In the genomic region with DNA sequence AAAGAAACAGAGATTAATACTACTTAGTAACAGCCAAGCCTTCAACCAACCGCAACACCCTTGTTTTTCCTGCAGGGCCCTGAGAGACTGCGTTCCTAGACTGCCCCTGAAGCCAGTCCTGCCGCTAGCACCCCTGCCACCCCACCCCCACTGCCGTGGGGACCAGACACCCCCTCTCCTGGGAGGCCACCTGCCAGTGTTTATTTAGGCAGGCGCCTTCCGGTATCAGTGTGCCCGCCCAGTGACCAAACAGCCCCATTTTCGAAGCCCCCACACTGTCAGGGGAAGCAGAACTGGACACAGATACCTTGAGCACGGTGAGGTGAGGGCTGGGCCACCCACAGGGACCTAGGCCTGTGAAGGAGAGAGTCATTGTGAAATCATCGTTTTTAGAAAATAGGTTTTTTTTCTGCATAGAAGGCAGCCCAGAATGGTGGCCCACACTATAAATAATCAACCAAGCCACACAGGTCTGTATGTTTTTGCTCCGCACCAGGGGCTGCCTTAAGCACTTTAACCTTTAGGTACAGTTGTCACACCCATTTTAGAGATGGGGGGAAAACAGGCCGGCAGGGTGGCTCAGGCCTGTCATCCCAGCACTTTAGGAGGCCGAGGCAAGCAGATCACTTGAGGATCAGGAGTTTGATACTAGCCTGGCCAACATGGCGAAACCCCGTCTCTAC, we compare ENCODE assay signal across 8 cellular contexts. TPM values are rescaled to one million over a fixed set of nuclear protein-coding genes. Genes with fewer than 3 reads are reported as not detected.
DNase-seq lines count a peak whose midpoint lies in the region; ATAC-seq, FAIRE-seq and TF ChIP-seq lines count a peak whose summit lies in the region.

No MANE protein-coding gene starts in this region.

- peak; percentile 37 for FAIRE-seq in HepG2 (lab: Jason Lieb, UNC)

- H3K4me1 Mint-ChIP-seq in T-helper 2 cell treated with Interferon-gamma antibody and Interleukin-4, amounts not matched to agents 5 μg/mL and 100 μg/mL, for 36 hours (ENCODE audit: low read depth) = peaks cover 5% of the 10 kb centered on the region

- in situ Hi-C loops in HepG2 (cut with HindIII; ENCODE audit: extremely low pct_ligation_motif_present, low pct_unique_long_range_greater_than_20kb) = no loop called here

- peaks cover 4% of the 10 kb centered on the region for H3K36me3 Mint-ChIP-seq in T-helper 2 cell treated with Interferon-gamma antibody and Interleukin-4, amounts not matched to agents 5 μg/mL and 100 μg/mL, for 36 hours (ENCODE audit: low read depth)

- H3K9me3 ChIP-seq in HepG2 (ENCODE audit: low read length) = no peaks in the 10 kb centered on the region
- no peaks in the 10 kb centered on the region for H3K9me3 ChIP-seq in right lobe of liver

- peak overlapping the region in 2 of 3 experiments; percentile 12 to 33; a peak in 1 of 6 replicates for H3K4me3 ChIP-seq in HepG2 (replicated peaks in 1 of 3; ENCODE audit: insufficient read depth in 1 of 3, low read depth in 2 of 3, low read length in 3 of 3)
- H3K4me3 ChIP-seq in right lobe of liver = no peak overlapping the region

- H3K4me2 ChIP-seq in HepG2 (ENCODE audit: low read depth, low read length) = peak overlapping the region; percentile 48

- H3K4me3 Mint-ChIP-seq in T-helper 2 cell treated with Interferon-gamma antibody and Interleukin-4, amounts not matched to agents 5 μg/mL and 100 μg/mL, for 36 hours = no peak overlapping the region

- WGBS in HepG2 (ENCODE audit: low lambda C conversion rate) = 14% methylated on average over 9 of the region's 15 CpGs
- WGBS in right lobe of liver (ENCODE audit: insufficient coverage, low coverage, low lambda C conversion rate, missing lambda C conversion rate) = 46% methylated on average over 14 of the region's 15 CpGs

- intact Hi-C loops in HepG2 (cut with micrococcal nuclease; ENCODE audit: unreplicated experiment) (no loop called here), right lobe of liver (cut with DNase I) (no loop called here)

- H3K27me3 ChIP-seq in HepG2 (ENCODE audit: control insufficient read depth in 1 of 2, insufficient read depth in 2 of 2, low read length in 2 of 2) (no peaks in the 10 kb centered on the region), right lobe of liver (no peaks in the 10 kb centered on the region)

- DNase-seq in HepG2 (ENCODE audit: low spot score) (peak; percentile 80), right lobe of liver (no peak), RPMI8226 (peak; percentile 21), globus pallidus (ENCODE audit: low spot score) (no peak), GOT3 (lab: John Stamatoyannopoulos, UW) (no peak), HK-2 (ENCODE audit: unreplicated experiment) (no peak)
- DNase-seq in T-helper 2 cell treated with Interferon-gamma antibody and Interleukin-4, amounts not matched to agents 5 μg/mL and 100 μg/mL, for 36 hours (ENCODE audit: low spot score) = no peak

- H3K9me3 Mint-ChIP-seq in T-helper 2 cell treated with Interferon-gamma antibody and Interleukin-4, amounts not matched to agents 5 μg/mL and 100 μg/mL, for 36 hours = no peaks in the 10 kb centered on the region

- BruUV-seq in HepG2 (replicated peaks; lab: Mats Ljungman, UMichigan) = no TSS peak

- H3K9ac ChIP-seq in HepG2 (ENCODE audit: insufficient read depth, low read depth, low read length) = peak overlapping the region; percentile 9; the same call in 1 of the 2 replicates

- no peak; the same call in 1 of the 2 replicates for TF ChIP-seq RAD21 in HepG2 (CRISPR knock-in tag; IDR thresholded peaks at IDR 0.05)

- H3K27ac Mint-ChIP-seq in T-helper 2 cell treated with Interferon-gamma antibody and Interleukin-4, amounts not matched to agents 5 μg/mL and 100 μg/mL, for 36 hours = no peak overlapping the region

- ATAC-seq in HepG2 (peak; percentile 65), right lobe of liver (no peak), HG02973 (IDR thresholded peaks at IDR 0.05; ENCODE audit: unreplicated experiment) (peak; percentile 40)

- no peaks in the 10 kb centered on the region for H3K36me3 ChIP-seq in HepG2 (replicated peaks in 1 of 2; ENCODE audit: control insufficient read depth in 1 of 2, insufficient read depth in 2 of 2, low read length in 2 of 2)
- no peaks in the 10 kb centered on the region for H3K36me3 ChIP-seq in right lobe of liver

- TF ChIP-seq POLR2A in HepG2 (IDR thresholded peaks at IDR 0.05; ENCODE audit: insufficient read depth in 1 of 2, low read depth in 2 of 2, low read length in 2 of 2) (no peak), right lobe of liver (IDR thresholded peaks at IDR 0.05) (no peak)

- POLR2A ChIA-PET in HepG2 (lab: Yijun Ruan, JAX) = interaction anchor here (0.6 to 0.7 kb wide), 2 partner anchors 7 to 417 kb away, joined by 3 read pairs; no protein-coding TSS in a partner anchor

- H4K20me1 ChIP-seq in HepG2 (ENCODE audit: insufficient read depth, low read length) = no peaks in the 10 kb centered on the region

- H3K4me1 ChIP-seq in HepG2 (ENCODE audit: insufficient read depth, low read length) = peaks cover 75% of the 10 kb centered on the region
- H3K4me1 ChIP-seq in right lobe of liver = no peaks in the 10 kb centered on the region

- CTCF ChIA-PET in HepG2 (lab: Yijun Ruan, JAX; ENCODE audit: low intra/inter-chr PET ratio, low total read pairs) = no interaction called here

- peak; percentile 69 to 79; a peak in 2 of 4 replicates for TF ChIP-seq EP300 in HepG2 (IDR thresholded peaks at IDR 0.05; ENCODE audit: low read depth in 2 of 2, low read length in 2 of 2)
- peak; percentile 86 for TF ChIP-seq EP300 in HepG2 (CRISPR knock-in tag; IDR thresholded peaks at IDR 0.05; ENCODE audit: borderline replicate concordance)

- no peak overlapping the region for H2AFZ ChIP-seq in HepG2 (ENCODE audit: low read length)

- peaks cover 3% of the 10 kb centered on the region for H3K79me2 ChIP-seq in HepG2 (ENCODE audit: insufficient read depth, low read length)

- TF ChIP-seq CTCF in HepG2 (CRISPR knock-in tag; IDR thresholded peaks at IDR 0.05) = 0 out of 2 replicates have a peak, but pooled peaks have one; percentile 4
- no peak for TF ChIP-seq CTCF in right lobe of liver (IDR thresholded peaks at IDR 0.05)

- no peaks in the 10 kb centered on the region for H3K27me3 Mint-ChIP-seq in T-helper 2 cell treated with Interferon-gamma antibody and Interleukin-4, amounts not matched to agents 5 μg/mL and 100 μg/mL, for 36 hours (ENCODE audit: low read depth)

- peak overlapping the region; percentile 51 for H3K27ac ChIP-seq in HepG2 (ENCODE audit: extremely low read length, insufficient read depth, low read length)
- no peak overlapping the region for H3K27ac ChIP-seq in right lobe of liver

RNA-seq across cellular contexts. Expression of gene TLE5, which starts 3.5 kb away (rescaled TPM):
- total RNA-seq in HepG2 (2016; rRNA removed; fragmentation: Illumina TruSeq; extraction: Trizol) = 51.6 and 62.8 TPM in 2 replicates
- 148 and 187 TPM in 2 replicates for total RNA-seq in HepG2 (2016; cell fraction: cytosol; rRNA removed; fragmentation: Illumina TruSeq; extraction: Trizol; ENCODE audit: low read depth)
- 41.9 and 63.2 TPM in 2 replicates for total RNA-seq in HepG2 (2016; cell fraction: insoluble cytoplasmic fraction; rRNA removed; fragmentation: Illumina TruSeq; extraction: Trizol)
- 155 and 189 TPM in 2 replicates for total RNA-seq in HepG2 (2016; cell fraction: membrane; rRNA removed; fragmentation: Illumina TruSeq; extraction: Trizol)
- 29.0 and 32.6 TPM in 2 replicates for total RNA-seq in HepG2 (2016; cell fraction: nucleus; rRNA removed; fragmentation: Illumina TruSeq; extraction: Trizol)
- 189 and 246 TPM in 2 replicates for polyA plus RNA-seq in HepG2 (2011; rRNA removed)
- 170 and 253 TPM in 2 replicates for polyA plus RNA-seq in HepG2 (2011; cell fraction: cytosol; rRNA removed)
- polyA plus RNA-seq in HepG2 (2011; cell fraction: nucleus; rRNA removed) = 312 and 359 TPM in 2 replicates
- polyA plus RNA-seq in HepG2 (2012) = 157 and 182 TPM in 2 replicates
- 365 and 380 TPM in 2 replicates for polyA plus RNA-seq in HepG2 (2016; cell fraction: cytosol; fragmentation: Illumina TruSeq; extraction: Trizol; ENCODE audit: low read depth)
- polyA plus RNA-seq in HepG2 (2016; cell fraction: insoluble cytoplasmic fraction; fragmentation: Illumina TruSeq; extraction: Trizol; ENCODE audit: low read depth) = 90.9 and 108 TPM in 2 replicates
- 308 and 330 TPM in 2 replicates for polyA plus RNA-seq in HepG2 (2016; cell fraction: membrane; fragmentation: Illumina TruSeq; extraction: Trizol; ENCODE audit: low read depth)
- polyA plus RNA-seq in HepG2 (2016; cell fraction: nucleus; fragmentation: Illumina TruSeq; extraction: Trizol; ENCODE audit: insufficient read depth, low read depth) = 105 and 117 TPM in 2 replicates
- 213 and 462 TPM in 2 replicates for polyA minus RNA-seq in HepG2 (2011; rRNA and poly(A)+ RNA removed; ENCODE audit: low replicate concordance)
- polyA minus RNA-seq in HepG2 (2011; cell fraction: cytosol; rRNA and poly(A)+ RNA removed) = 159 and 180 TPM in 2 replicates
- polyA minus RNA-seq in HepG2 (2011; cell fraction: nucleus; rRNA and poly(A)+ RNA removed) = 36.2 and 46.2 TPM in 2 replicates
- 100 to 1,000 TPM; 119 to 198 (median 152) TPM for total RNA-seq in right lobe of liver

RNA-seq across cellular contexts. Expression of gene GNA11, which starts 28.3 kb away (rescaled TPM):
- total RNA-seq in HepG2 (2016; rRNA removed; fragmentation: Illumina TruSeq; extraction: Trizol) (18.8 and 26.8 TPM in 2 replicates), right lobe of liver (10 to 100 TPM; 19.5 to 28.0 (median 22.4) TPM)
- 4.5 and 5.5 TPM in 2 replicates for total RNA-seq in HepG2 (2016; cell fraction: cytosol; rRNA removed; fragmentation: Illumina TruSeq; extraction: Trizol; ENCODE audit: low read depth)
- total RNA-seq in HepG2 (2016; cell fraction: insoluble cytoplasmic fraction; rRNA removed; fragmentation: Illumina TruSeq; extraction: Trizol) = 16.2 and 28.2 TPM in 2 replicates
- total RNA-seq in HepG2 (2016; cell fraction: membrane; rRNA removed; fragmentation: Illumina TruSeq; extraction: Trizol) = 20.2 and 20.3 TPM in 2 replicates
- total RNA-seq in HepG2 (2016; cell fraction: nucleus; rRNA removed; fragmentation: Illumina TruSeq; extraction: Trizol) = 13.2 and 15.8 TPM in 2 replicates
- polyA plus RNA-seq in HepG2 (2011; rRNA removed) = 16.0 and 16.8 TPM in 2 replicates
- polyA plus RNA-seq in HepG2 (2011; cell fraction: cytosol; rRNA removed) = 18.0 and 19.4 TPM in 2 replicates
- 24.5 and 30.8 TPM in 2 replicates for polyA plus RNA-seq in HepG2 (2011; cell fraction: nucleus; rRNA removed)
- polyA plus RNA-seq in HepG2 (2012) = 21.5 and 25.5 TPM in 2 replicates
- 4.2 and 4.6 TPM in 2 replicates for polyA plus RNA-seq in HepG2 (2016; cell fraction: cytosol; fragmentation: Illumina TruSeq; extraction: Trizol; ENCODE audit: low read depth)
- polyA plus RNA-seq in HepG2 (2016; cell fraction: insoluble cytoplasmic fraction; fragmentation: Illumina TruSeq; extraction: Trizol; ENCODE audit: low read depth) = 25.9 and 33.9 TPM in 2 replicates
- polyA plus RNA-seq in HepG2 (2016; cell fraction: membrane; fragmentation: Illumina TruSeq; extraction: Trizol; ENCODE audit: low read depth) = 14.1 and 15.9 TPM in 2 replicates
- polyA plus RNA-seq in HepG2 (2016; cell fraction: nucleus; fragmentation: Illumina TruSeq; extraction: Trizol; ENCODE audit: insufficient read depth, low read depth) = 31.1 and 31.9 TPM in 2 replicates
- polyA minus RNA-seq in HepG2 (2011; rRNA and poly(A)+ RNA removed; ENCODE audit: low replicate concordance) = 36.6 and 52.6 TPM in 2 replicates
- 10.8 and 16.8 TPM in 2 replicates for polyA minus RNA-seq in HepG2 (2011; cell fraction: cytosol; rRNA and poly(A)+ RNA removed)
- 6.7 and 7.1 TPM in 2 replicates for polyA minus RNA-seq in HepG2 (2011; cell fraction: nucleus; rRNA and poly(A)+ RNA removed)

RNA-seq across cellular contexts. Expression of gene TLE2, which starts 36.7 kb away (rescaled TPM):
- total RNA-seq in HepG2 (2016; rRNA removed; fragmentation: Illumina TruSeq; extraction: Trizol) (0.07 TPM in 1 of 2 replicates, not detected in the other), right lobe of liver (10 to 100 TPM in 2 of 6 experiments, 1 to 10 TPM in 4; 6.1 to 20.6 (median 9.3) TPM)
- total RNA-seq in HepG2 (2016; cell fraction: cytosol; rRNA removed; fragmentation: Illumina TruSeq; extraction: Trizol; ENCODE audit: low read depth) = not detected in 2 replicates
- total RNA-seq in HepG2 (2016; cell fraction: insoluble cytoplasmic fraction; rRNA removed; fragmentation: Illumina TruSeq; extraction: Trizol) = not detected in 2 replicates
- total RNA-seq in HepG2 (2016; cell fraction: membrane; rRNA removed; fragmentation: Illumina TruSeq; extraction: Trizol) = 0.14 and 0.15 TPM in 2 replicates
- total RNA-seq in HepG2 (2016; cell fraction: nucleus; rRNA removed; fragmentation: Illumina TruSeq; extraction: Trizol) = not detected in 2 replicates
- polyA plus RNA-seq in HepG2 (2011; rRNA removed) = 0.72 and 0.81 TPM in 2 replicates
- 0.21 and 0.25 TPM in 2 replicates for polyA plus RNA-seq in HepG2 (2011; cell fraction: cytosol; rRNA removed)
- 1.8 and 1.9 TPM in 2 replicates for polyA plus RNA-seq in HepG2 (2011; cell fraction: nucleus; rRNA removed)
- 0.67 and 0.75 TPM in 2 replicates for polyA plus RNA-seq in HepG2 (2012)
- polyA plus RNA-seq in HepG2 (2016; cell fraction: cytosol; fragmentation: Illumina TruSeq; extraction: Trizol; ENCODE audit: low read depth) = 0.19 and 0.40 TPM in 2 replicates
- polyA plus RNA-seq in HepG2 (2016; cell fraction: insoluble cytoplasmic fraction; fragmentation: Illumina TruSeq; extraction: Trizol; ENCODE audit: low read depth) = 0.13 TPM in 1 of 2 replicates, not detected in the other
- 0.23 and 0.82 TPM in 2 replicates for polyA plus RNA-seq in HepG2 (2016; cell fraction: membrane; fragmentation: Illumina TruSeq; extraction: Trizol; ENCODE audit: low read depth)
- 0.56 TPM in 1 of 2 replicates, not detected in the other for polyA plus RNA-seq in HepG2 (2016; cell fraction: nucleus; fragmentation: Illumina TruSeq; extraction: Trizol; ENCODE audit: insufficient read depth, low read depth)
- 1.3 and 12.9 TPM in 2 replicates for polyA minus RNA-seq in HepG2 (2011; rRNA and poly(A)+ RNA removed; ENCODE audit: low replicate concordance)
- 0.35 and 0.89 TPM in 2 replicates for polyA minus RNA-seq in HepG2 (2011; cell fraction: cytosol; rRNA and poly(A)+ RNA removed)
- polyA minus RNA-seq in HepG2 (2011; cell fraction: nucleus; rRNA and poly(A)+ RNA removed) = 0.77 TPM in 1 of 2 replicates, not detected in the other

Comparison
In these comparisons a context has a peak if more than half of its experiments do, and no peak if none do; other contexts are left out.
1. ATAC-seq: peak in HepG2 (single experiment) and HG02973 (single experiment); none in right lobe of liver (0 of 4).
2. DNase-seq: peak in HepG2 (single experiment) and RPMI8226 (single experiment); none in right lobe of liver (0 of 3), globus pallidus (single experiment), GOT3 (single experiment), HK-2 (single experiment) and T-helper 2 cell treated with Interferon-gamma antibody and Interleukin-4, amounts not matched to agents 5 μg/mL and 100 μg/mL, for 36 hours (single experiment).
3. H3K4me3 ChIP-seq: peak in HepG2 (2 of 3); none in right lobe of liver (0 of 3).